Comparison of ENCODE assay signal across 10 cellular contexts in the genomic region with DNA sequence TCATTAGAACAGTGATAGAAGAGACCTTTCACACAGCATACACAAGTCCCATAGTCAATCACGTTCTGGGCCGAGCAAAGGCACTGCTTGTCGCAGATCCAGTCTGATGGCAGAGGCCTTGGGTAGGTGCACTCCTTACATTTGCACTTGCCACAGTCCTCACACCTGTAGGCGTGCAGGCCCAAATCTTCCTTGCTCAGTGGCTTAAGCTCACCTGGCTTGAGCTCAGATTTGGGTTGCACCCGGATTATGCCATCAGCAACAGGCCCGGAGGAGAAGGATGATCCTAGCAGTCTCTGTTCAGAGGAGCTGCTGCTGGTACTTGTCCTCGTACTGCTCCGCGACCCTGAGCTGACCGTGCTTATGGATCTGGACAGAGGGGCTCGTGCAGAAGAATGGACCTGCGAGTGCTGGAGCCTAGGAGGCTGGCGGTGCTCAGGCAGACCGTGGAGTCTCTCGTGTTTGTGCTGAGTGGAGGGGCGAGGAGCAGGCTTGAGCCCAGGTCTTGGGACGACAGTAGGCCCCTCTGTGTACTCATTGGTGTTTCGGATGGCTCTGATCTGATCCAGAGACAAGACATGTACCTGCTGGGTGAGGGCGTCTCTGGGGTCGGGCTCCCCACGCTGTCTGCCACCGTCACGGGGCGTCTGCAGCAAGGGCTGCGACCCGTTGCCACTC. TPM values are rescaled to one million over a fixed set of nuclear protein-coding genes. Genes with fewer than 3 reads are reported as not detected.
DNase-seq lines count a peak whose midpoint lies in the region; ATAC-seq and TF ChIP-seq lines count a peak whose summit lies in the region.
"Had no signal": no experiment of that assay in that cellular context is flagged by ENCODE, and none has a peak within 500 bp of the region (broad histone marks: within the 10 kb centered on the region; RNA-seq: fewer than 3 reads in every experiment).

No MANE protein-coding gene starts in this region.

- no peak for TF ChIP-seq POLR2A in spleen (IDR thresholded peaks at IDR 0.05)

- no peaks in the 10 kb centered on the region for H3K9me3 Mint-ChIP-seq in T-helper 2 cell treated with Interferon-gamma antibody and Interleukin-4, amounts not matched to agents 5 μg/mL and 100 μg/mL, for 36 hours
- H3K9me3 Mint-ChIP-seq: T-helper 1 cell treated with Interleukin-12 subunit alpha and Interleukin-12 subunit beta and Interleukin-4 antibody, amounts not matched to agents 30 μg/mL and 1 μg/mL, for 36 hours had no signal

- DNase-seq in choroid plexus epithelial cell (ENCODE audit: low read depth) (no peak), left colon (peak; percentile 17 to 27), spleen (no peak)
- DNase-seq in T-helper 2 cell treated with Interferon-gamma antibody and Interleukin-4, amounts not matched to agents 5 μg/mL and 100 μg/mL, for 36 hours (ENCODE audit: low spot score): no peak

- H3K27me3 ChIP-seq in HUES48 (ENCODE audit: control insufficient read depth, insufficient read depth, low read length): no peaks in the 10 kb centered on the region
- H3K27me3 ChIP-seq in spleen (replicated peaks in 1 of 7): peaks cover 0 to 40% (median 0%) of the 10 kb centered on the region in 7 donors
- H3K27me3 ChIP-seq: neutrophil had no signal

- peaks cover 7% of the 10 kb centered on the region for H3K4me1 Mint-ChIP-seq in T-helper 2 cell treated with Interferon-gamma antibody and Interleukin-4, amounts not matched to agents 5 μg/mL and 100 μg/mL, for 36 hours (ENCODE audit: low read depth)

- H3K36me3 ChIP-seq in HUES48 (ENCODE audit: control insufficient read depth, insufficient read depth, low read length): peaks cover 45% of the 10 kb centered on the region
- peaks cover 0 to 32% (median 4%) of the 10 kb centered on the region in 6 donors for H3K36me3 ChIP-seq in spleen

- no peak for ATAC-seq in left colon
- ATAC-seq in GM21619 (IDR thresholded peaks at IDR 0.05; ENCODE audit: unreplicated experiment): no peak
- ATAC-seq in HG03439 (IDR thresholded peaks at IDR 0.05; ENCODE audit: unreplicated experiment): no peak
- ATAC-seq in HG03460 (IDR thresholded peaks at IDR 0.05; ENCODE audit: unreplicated experiment): no peak

- H3K9ac ChIP-seq in HUES48 (ENCODE audit: low read depth, low read length): 0 out of 2 replicates have a peak overlapping the region, but pooled peaks have one; percentile 32

- H3K27ac ChIP-seq in HUES48 (ENCODE audit: low read depth, low read length): no peak overlapping the region
- peak overlapping the region in 7 of 8 donors; percentile 16 to 95 (median 92) for H3K27ac ChIP-seq in spleen
- H3K27ac ChIP-seq: neutrophil had no signal

- peaks cover 15% of the 10 kb centered on the region for H3K27me3 Mint-ChIP-seq in T-helper 2 cell treated with Interferon-gamma antibody and Interleukin-4, amounts not matched to agents 5 μg/mL and 100 μg/mL, for 36 hours (ENCODE audit: low read depth)

- TF ChIP-seq CTCF in choroid plexus epithelial cell (conservative IDR thresholded peaks at IDR 0.05; ENCODE audit: low read depth, low read length) (no peak), spleen (IDR thresholded peaks at IDR 0.05 in 8 of 11, conservative IDR thresholded peaks at IDR 0.05 in 3 of 11) (no peak)

- H3K27ac Mint-ChIP-seq in T-helper 2 cell treated with Interferon-gamma antibody and Interleukin-4, amounts not matched to agents 5 μg/mL and 100 μg/mL, for 36 hours: no peak overlapping the region
- H3K27ac Mint-ChIP-seq: T-helper 1 cell treated with Interleukin-12 subunit alpha and Interleukin-12 subunit beta and Interleukin-4 antibody, amounts not matched to agents 30 μg/mL and 1 μg/mL, for 36 hours had no signal

- H3K4me3 Mint-ChIP-seq in T-helper 2 cell treated with Interferon-gamma antibody and Interleukin-4, amounts not matched to agents 5 μg/mL and 100 μg/mL, for 36 hours: no peak overlapping the region
- H3K4me3 Mint-ChIP-seq: T-helper 1 cell treated with Interleukin-12 subunit alpha and Interleukin-12 subunit beta and Interleukin-4 antibody, amounts not matched to agents 30 μg/mL and 1 μg/mL, for 36 hours had no signal

- WGBS in spleen, 5 donors: 65 to 89% (median 77%) methylated on average over 24 to 26 of the region's 26 CpGs

- H3K4me3 ChIP-seq in HUES48 (ENCODE audit: low read depth, low read length) (peak overlapping the region; percentile 98), choroid plexus epithelial cell (ENCODE audit: low read depth, low read length) (peak overlapping the region; percentile 75), spleen (peak overlapping the region; percentile 57 to 91 (median 68))

- intact Hi-C loops in left colon (cut with DNase I, micrococcal nuclease) (loop anchor here in 1 of 2 donors (10.0 kb wide), 1 partner anchor 202 kb away; no protein-coding TSS in a partner anchor), spleen (cut with DNase I; ENCODE audit: low total_unique reads) (no loop called here)

- H3K36me3 Mint-ChIP-seq in T-helper 2 cell treated with Interferon-gamma antibody and Interleukin-4, amounts not matched to agents 5 μg/mL and 100 μg/mL, for 36 hours (ENCODE audit: low read depth): no peaks in the 10 kb centered on the region

- H3K4me1 ChIP-seq in HUES48 (ENCODE audit: control insufficient read depth, insufficient read depth, low read length) (peaks cover 17% of the 10 kb centered on the region), spleen (peaks cover 0 to 70% (median 41%) of the 10 kb centered on the region in 6 donors)

- H3K9me3 ChIP-seq in HUES48 (ENCODE audit: control insufficient read depth, insufficient read depth, low read length): no peaks in the 10 kb centered on the region
- H3K9me3 ChIP-seq in spleen: no peaks in the 10 kb centered on the region
- H3K9me3 ChIP-seq: neutrophil had no signal

RNA-seq across cellular contexts. Expression of gene SPRY2, which starts 3.8 kb away (rescaled TPM):
- total RNA-seq in left colon (10 to 100 TPM; 52.4 to 66.8 TPM), spleen (10 to 100 TPM; 29.5 to 63.9 (median 46.6) TPM)
- 10 to 100 TPM in 1 of 3 donors, 1 to 10 TPM in 2; 8.5 to 13.9 (median 9.2) TPM for polyA plus RNA-seq in spleen

Comparison
In these comparisons a context has a peak if more than half of its experiments do, and no peak if none do; other contexts are left out.
1. DNase-seq: peak in left colon (2 of 2); none in choroid plexus epithelial cell (single experiment), spleen (single experiment) and T-helper 2 cell treated with Interferon-gamma antibody and Interleukin-4, amounts not matched to agents 5 μg/mL and 100 μg/mL, for 36 hours (single experiment).
2. Peak in every context shown above with its lines, with median percentiles within 50 percentile points of each other: H3K4me3 ChIP-seq.